ENCODE assay signal across 2 cellular contexts in the genomic region with DNA sequence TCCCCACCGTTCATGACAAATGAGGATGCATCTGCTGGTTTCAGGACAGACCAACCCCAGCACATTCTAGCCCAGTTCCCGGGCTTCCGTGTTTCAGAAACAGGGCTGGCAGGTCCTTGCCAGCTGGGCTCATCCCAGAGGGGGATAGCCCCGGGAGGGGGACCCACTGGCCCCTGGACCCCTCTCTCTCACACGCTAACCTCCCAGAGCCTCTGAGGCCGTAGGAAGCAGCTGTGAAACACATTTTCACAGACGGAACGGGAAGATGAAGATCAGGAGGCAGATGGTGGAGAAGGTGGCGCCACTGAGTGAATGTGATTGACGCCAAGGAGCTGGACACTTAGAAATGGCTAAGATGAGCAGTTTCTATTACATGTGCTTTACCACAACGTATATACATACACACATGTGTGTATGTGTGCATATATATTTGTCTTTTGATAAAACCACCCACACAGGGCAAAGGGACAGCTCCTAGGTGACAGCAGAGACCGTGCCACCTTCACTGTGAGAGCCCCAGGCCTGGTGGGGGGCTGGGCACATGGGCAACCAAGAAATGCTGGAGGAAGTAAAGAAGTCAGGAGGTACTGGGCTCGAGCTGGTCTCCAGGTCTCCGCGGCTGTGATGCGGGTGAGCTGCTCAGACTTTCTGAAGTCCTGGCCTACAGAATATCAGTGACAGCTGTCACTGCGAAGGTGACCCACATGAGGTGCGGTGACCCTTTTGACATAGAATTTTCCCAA.
TF ChIP-seq lines count a peak whose summit lies in the region.

No MANE protein-coding gene starts in this region.

TF ChIP-seq in IMR-90, 13 proteins besides CTCF, POLR2A, EP300 and RAD21:
- TF ChIP-seq RCOR1 (IDR thresholded peaks at IDR 0.05; ENCODE audit: insufficient replicate concordance, low read length) (no peak), CHD1 (IDR thresholded peaks at IDR 0.05; ENCODE audit: low read depth, low read length) (no peak), BHLHE40 (IDR thresholded peaks at IDR 0.05; ENCODE audit: low read depth, low read length) (no peak), NFE2L2 (IDR thresholded peaks at IDR 0.05; ENCODE audit: low read depth, low read length) (no peak), MAFK (IDR thresholded peaks at IDR 0.05; ENCODE audit: low read depth, low read length) (no peak), CEBPB (IDR thresholded peaks at IDR 0.05; ENCODE audit: low read depth, low read length) (no peak), FOS (IDR thresholded peaks at IDR 0.05; ENCODE audit: low read depth, low read length) (no peak)
TF ChIP-seq in IMR-90: peak in this region for 0.

TF ChIP-seq in K562, 482 proteins besides CTCF, POLR2A, EP300 and RAD21:
- TF ChIP-seq CCNT2 (IDR thresholded peaks at IDR 0.05; ENCODE audit: borderline replicate concordance, extremely low read depth, insufficient read length, low read depth, low read length) (no peak), PHB2 (IDR thresholded peaks at IDR 0.05; ENCODE audit: low read depth) (no peak), ZNF143 (CRISPR knock-in tag; IDR thresholded peaks at IDR 0.05) (no peak), PKNOX1 (IDR thresholded peaks at IDR 0.05) (peak; percentile 53; the same call in 1 of the 2 replicates), ZNF175 (CRISPR knock-in tag; IDR thresholded peaks at IDR 0.05; ENCODE audit: low read depth) (no peak)
TF ChIP-seq in K562: peak in this region for 1.
